9 cellular contexts compared by ENCODE assay signal in genomic region chr17:76453431-76453743, GRCh38. TPM values are rescaled to one million over a fixed set of nuclear protein-coding genes. Genes with fewer than 3 reads are reported as not detected.
DNase-seq lines count a peak whose midpoint lies in the region; ATAC-seq and TF ChIP-seq lines count a peak whose summit lies in the region.
"Had no signal": no experiment of that assay in that cellular context is flagged by ENCODE, and none has a peak within 500 bp of the region (broad histone marks: within the 10 kb centered on the region; RNA-seq: fewer than 3 reads in every experiment).

No MANE protein-coding gene starts in this region.

- peak overlapping the region; percentile 15; the same call in 1 of the 2 replicates for H3K4me2 ChIP-seq in OCI-LY1 (ENCODE audit: low read length)

- no peak for ATAC-seq in GM18517 (IDR thresholded peaks at IDR 0.05; ENCODE audit: unreplicated experiment)
- no peak for ATAC-seq in HG02588 (IDR thresholded peaks at IDR 0.05; ENCODE audit: unreplicated experiment)
- no peak for ATAC-seq in foreskin keratinocyte

- H3K9ac ChIP-seq in OCI-LY1 (ENCODE audit: low read length) = no peak overlapping the region
- no peak overlapping the region for H3K9ac ChIP-seq in rectal smooth muscle tissue (ENCODE audit: low read length)

- H3K27me3 ChIP-seq in OCI-LY1 (ENCODE audit: insufficient read depth, low read length) = no peaks in the 10 kb centered on the region; the same call in 1 of the 2 replicates
- no peaks in the 10 kb centered on the region for H3K27me3 ChIP-seq in effector memory CD4-positive, alpha-beta T cell (replicated peaks; ENCODE audit: control insufficient read depth, insufficient read depth, low read length, poor library complexity, severe bottlenecking)
- H3K27me3 ChIP-seq in rectal smooth muscle tissue (ENCODE audit: control insufficient read depth, insufficient read depth, low read length) = no peaks in the 10 kb centered on the region
- no peaks in the 10 kb centered on the region for H3K27me3 ChIP-seq in foreskin keratinocyte
- H3K27me3 ChIP-seq: pancreas had no signal

- no peaks in the 10 kb centered on the region for H3K9me3 ChIP-seq in OCI-LY1 (ENCODE audit: low read length)
- no peaks in the 10 kb centered on the region for H3K9me3 ChIP-seq in effector memory CD4-positive, alpha-beta T cell (ENCODE audit: control insufficient read depth, low read length)
- H3K9me3 ChIP-seq: pancreas had no signal

- H3K27ac ChIP-seq in OCI-LY1 (ENCODE audit: low read depth, low read length, poor library complexity, severe bottlenecking) (no peak overlapping the region), rectal smooth muscle tissue (ENCODE audit: low read depth, low read length) (no peak overlapping the region), foreskin keratinocyte (no peak overlapping the region)
- peak overlapping the region; percentile 48 for H3K27ac ChIP-seq in effector memory CD4-positive, alpha-beta T cell (ENCODE audit: insufficient read depth, low read length, poor library complexity, severe bottlenecking)

- no peaks in the 10 kb centered on the region for H3K9me2 ChIP-seq in OCI-LY1 (ENCODE audit: low read depth, low read length)

- H3K36me3 ChIP-seq in OCI-LY1 (ENCODE audit: insufficient read depth, low read length) (no peaks in the 10 kb centered on the region; the same call in 1 of the 2 replicates), rectal smooth muscle tissue (ENCODE audit: control insufficient read depth, insufficient read depth, low read length) (no peaks in the 10 kb centered on the region)
- no peaks in the 10 kb centered on the region for H3K36me3 ChIP-seq in effector memory CD4-positive, alpha-beta T cell (ENCODE audit: control insufficient read depth, insufficient read depth, low read length)
- H3K36me3 ChIP-seq: pancreas had no signal

- H3K4me3 ChIP-seq in GM08714 (ENCODE audit: low read length) (peak overlapping the region; percentile 28; the same call in 1 of the 2 replicates), OCI-LY1 (ENCODE audit: low read depth, low read length, poor library complexity, severe bottlenecking) (peak overlapping the region; percentile 96), rectal smooth muscle tissue (ENCODE audit: low read length) (peak overlapping the region; percentile 46)
- H3K4me3 ChIP-seq in effector memory CD4-positive, alpha-beta T cell (ENCODE audit: insufficient read depth, low read depth, low read length, poor library complexity, severe bottlenecking) = no peak overlapping the region

- no peak overlapping the region for H2AFZ ChIP-seq in OCI-LY1 (ENCODE audit: low read length)

- no peak for DNase-seq in effector memory CD4-positive, alpha-beta T cell
- DNase-seq in middle frontal gyrus (ENCODE audit: extremely low spot score, low spot score) (no peak), foreskin keratinocyte (no peak)

- no peaks in the 10 kb centered on the region for H3F3A ChIP-seq in OCI-LY1 (ENCODE audit: insufficient read depth, low read length)

- H4K20me1 ChIP-seq in OCI-LY1 (ENCODE audit: insufficient read depth, low read length) = no peaks in the 10 kb centered on the region

- H3K79me2 ChIP-seq in OCI-LY1 (ENCODE audit: insufficient read depth, low read length) = no peaks in the 10 kb centered on the region

- TF ChIP-seq CTCF in OCI-LY1 (IDR thresholded peaks at IDR 0.05; ENCODE audit: low read length) (no peak), foreskin keratinocyte (conservative IDR thresholded peaks at IDR 0.05) (no peak)

- H3K4me1 ChIP-seq in OCI-LY1 (ENCODE audit: insufficient read depth, low read length, severe bottlenecking) (peaks cover 20% of the 10 kb centered on the region), rectal smooth muscle tissue (ENCODE audit: control insufficient read depth, insufficient read depth, low read length) (peaks cover 4% of the 10 kb centered on the region), foreskin keratinocyte (no peaks in the 10 kb centered on the region)
- peaks cover 19% of the 10 kb centered on the region for H3K4me1 ChIP-seq in effector memory CD4-positive, alpha-beta T cell (ENCODE audit: control insufficient read depth, insufficient read depth, low read length, poor library complexity, severe bottlenecking)

RNA-seq across cellular contexts. Expression of gene UBE2O, which starts 0.4 kb away (rescaled TPM):
- 16.6 and 17.3 TPM in 2 replicates for total RNA-seq in foreskin keratinocyte
- 5.2 and 6.4 TPM in 2 replicates for polyA plus RNA-seq in foreskin keratinocyte

RNA-seq across cellular contexts. Expression of gene AANAT, which starts 14.0 kb away (rescaled TPM):
- not detected in 2 replicates for total RNA-seq in foreskin keratinocyte
- not detected in 2 replicates for polyA plus RNA-seq in foreskin keratinocyte

RNA-seq across cellular contexts. Expression of gene RHBDF2, which starts 47.8 kb away (rescaled TPM):
- 38.1 and 49.0 TPM in 2 replicates for total RNA-seq in foreskin keratinocyte
- 26.4 and 33.1 TPM in 2 replicates for polyA plus RNA-seq in foreskin keratinocyte
